ENCODE assay signal across 9 cellular contexts in the genomic region with DNA sequence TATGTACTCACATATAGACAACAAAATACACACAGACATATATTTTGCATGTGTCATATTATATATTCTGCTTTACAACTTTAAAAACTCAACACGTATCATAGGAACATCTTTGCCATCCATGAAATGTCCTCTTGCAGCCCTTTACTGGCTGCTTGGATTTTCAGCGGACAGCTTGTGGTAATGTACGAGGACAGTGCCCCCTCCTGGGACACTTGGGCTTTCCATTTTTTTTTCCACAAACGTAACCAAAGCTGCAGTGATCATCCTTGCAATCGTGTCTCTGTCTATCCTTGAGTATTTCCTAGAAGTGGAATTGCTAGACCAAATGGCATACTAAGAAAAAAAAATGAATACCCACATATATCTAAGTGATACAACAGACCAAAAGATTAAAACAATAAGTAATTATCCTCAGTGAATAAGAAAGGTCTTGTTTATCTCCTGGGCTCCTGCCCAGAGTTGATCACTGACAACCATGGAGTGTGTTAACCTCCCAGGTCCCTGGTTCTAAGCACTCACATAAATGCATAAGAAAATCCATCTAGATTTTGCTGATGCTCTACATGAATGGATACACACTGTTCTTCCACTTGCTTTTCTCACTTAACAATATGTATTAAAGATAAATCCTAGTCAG. TPM values are rescaled to one million over a fixed set of nuclear protein-coding genes. Genes with fewer than 3 reads are reported as not detected.
DNase-seq lines count a peak whose midpoint lies in the region; ATAC-seq and TF ChIP-seq lines count a peak whose summit lies in the region.
"Had no signal": no experiment of that assay in that cellular context is flagged by ENCODE, and none has a peak within 500 bp of the region (broad histone marks: within the 10 kb centered on the region; RNA-seq: fewer than 3 reads in every experiment).

No MANE protein-coding gene starts in this region.

- no peaks in the 10 kb centered on the region for H3K79me2 ChIP-seq in osteoblast (ENCODE audit: insufficient read depth, low read length)

- DNase-seq in AML-193 (lab: John Stamatoyannopoulos, UW) (peak; percentile 35 to 51), SJCRH30 (peak; percentile 48 to 74), fibroblast of mammary gland (ENCODE audit: low read depth) (peak; percentile 73), osteoblast (ENCODE audit: insufficient read length, low spot score, missing footprints) (peak; percentile 88), GM19240 (ENCODE audit: insufficient read length, low spot score) (no peak)
- no peak for DNase-seq in stimulated activated naive CD4-positive, alpha-beta T cell (lab: John Stamatoyannopoulos, UW)

- POLR2A ChIA-PET in HEK293 (lab: Yijun Ruan, JAX): no interaction called here

- no peak overlapping the region for H3K4me2 ChIP-seq in osteoblast (ENCODE audit: insufficient read depth, low read length)

- no peak overlapping the region for H3K4me3 Mint-ChIP-seq in activated T-helper 17 cell treated with anti-CD3 and anti-CD28 coated beads, Interleukin-2, amount 50 U/mL, for 72 hours
- H3K4me3 Mint-ChIP-seq: memory B cell had no signal

- no peaks in the 10 kb centered on the region for H3K27me3 ChIP-seq in SJCRH30
- H3K27me3 ChIP-seq in osteoblast (ENCODE audit: insufficient read depth, low read length): peaks cover 4% of the 10 kb centered on the region

- H3K4me3 ChIP-seq in HEK293 (ENCODE audit: low read depth, low read length) (no peak overlapping the region), SJCRH30 (no peak overlapping the region), fibroblast of mammary gland (ENCODE audit: control insufficient read depth, low read depth, low read length) (no peak overlapping the region), osteoblast (ENCODE audit: insufficient read depth, low read length) (no peak overlapping the region)

- H4K20me1 ChIP-seq in osteoblast (ENCODE audit: insufficient read depth, low read length): no peaks in the 10 kb centered on the region

- CTCF ChIA-PET in HEK293 (lab: Yijun Ruan, JAX): interaction anchor here (0.5 to 1.5 kb wide), 10 partner anchors 9 to 767 kb away, joined by 3 to 6 read pairs (median 3); no protein-coding TSS in a partner anchor

- no peaks in the 10 kb centered on the region for H3K9me3 Mint-ChIP-seq in activated T-helper 17 cell treated with anti-CD3 and anti-CD28 coated beads, Interleukin-2, amount 50 U/mL, for 72 hours

- H3K4me1 Mint-ChIP-seq in activated T-helper 17 cell treated with anti-CD3 and anti-CD28 coated beads, Interleukin-2, amount 50 U/mL, for 72 hours: no peaks in the 10 kb centered on the region

- H3K36me3 ChIP-seq in HEK293 (ENCODE audit: control insufficient read depth in 2 of 2, insufficient read depth in 1 of 2, low read length in 2 of 2) (no peaks in the 10 kb centered on the region), SJCRH30 (no peaks in the 10 kb centered on the region), osteoblast (ENCODE audit: insufficient read depth, low read length) (no peaks in the 10 kb centered on the region)

- TF ChIP-seq CTCF in HEK293 (tag by site-specific recombination; IDR thresholded peaks at IDR 0.05) (peak; percentile 29), fibroblast of mammary gland (conservative IDR thresholded peaks at IDR 0.05; ENCODE audit: control insufficient read depth, insufficient read depth, low read depth, low read length) (peak; percentile 80), osteoblast (IDR thresholded peaks at IDR 0.05; ENCODE audit: extremely low read depth, low read depth, low read length) (peak; percentile 82)

- peaks cover 24% of the 10 kb centered on the region for H3K27me3 Mint-ChIP-seq in activated T-helper 17 cell treated with anti-CD3 and anti-CD28 coated beads, Interleukin-2, amount 50 U/mL, for 72 hours

- ATAC-seq in activated T-helper 17 cell treated with anti-CD3 and anti-CD28 coated beads, Interleukin-2, amount 50 U/mL, for 72 hours (replicated peaks): no peak

- H3K4me1 ChIP-seq in HEK293 (ENCODE audit: control insufficient read depth, insufficient read depth, low read length) (no peaks in the 10 kb centered on the region), SJCRH30 (no peaks in the 10 kb centered on the region), osteoblast (ENCODE audit: insufficient read depth, low read length) (no peaks in the 10 kb centered on the region)

- H3K36me3 Mint-ChIP-seq in activated T-helper 17 cell treated with anti-CD3 and anti-CD28 coated beads, Interleukin-2, amount 50 U/mL, for 72 hours (ENCODE audit: low read depth): no peaks in the 10 kb centered on the region
- H3K36me3 Mint-ChIP-seq: memory B cell had no signal

- H3K27ac Mint-ChIP-seq in activated T-helper 17 cell treated with anti-CD3 and anti-CD28 coated beads, Interleukin-2, amount 50 U/mL, for 72 hours: no peak overlapping the region
- H3K27ac Mint-ChIP-seq: memory B cell had no signal

- no peak overlapping the region for H3K27ac ChIP-seq in HEK293 (ENCODE audit: extremely low read depth, low read depth, low read length)
- no peak overlapping the region for H3K27ac ChIP-seq in SJCRH30
- no peak overlapping the region for H3K27ac ChIP-seq in osteoblast (ENCODE audit: low read depth, low read length)

- no peak overlapping the region for H2AFZ ChIP-seq in osteoblast (ENCODE audit: low read length)

- H3K9me3 ChIP-seq in HEK293 (ENCODE audit: control insufficient read depth, insufficient read depth, low read depth, low read length): no peaks in the 10 kb centered on the region
- no peaks in the 10 kb centered on the region for H3K9me3 ChIP-seq in SJCRH30 (replicated peaks)
- H3K9me3 ChIP-seq in osteoblast (ENCODE audit: low read depth, low read length): no peaks in the 10 kb centered on the region

TF ChIP-seq in HEK293, 187 proteins besides CTCF, POLR2A, EP300 and RAD21:
- no peak for TF ChIP-seq ATF2 (tag by site-specific recombination; IDR thresholded peaks at IDR 0.05; ENCODE audit: low read depth)
- peak; percentile 78 for TF ChIP-seq ZNF654 (tag by site-specific recombination; IDR thresholded peaks at IDR 0.05; ENCODE audit: low read depth)
- TF ChIP-seq GLI4 (tag by site-specific recombination; IDR thresholded peaks at IDR 0.05): no peak
- TF ChIP-seq, protein P1, sequence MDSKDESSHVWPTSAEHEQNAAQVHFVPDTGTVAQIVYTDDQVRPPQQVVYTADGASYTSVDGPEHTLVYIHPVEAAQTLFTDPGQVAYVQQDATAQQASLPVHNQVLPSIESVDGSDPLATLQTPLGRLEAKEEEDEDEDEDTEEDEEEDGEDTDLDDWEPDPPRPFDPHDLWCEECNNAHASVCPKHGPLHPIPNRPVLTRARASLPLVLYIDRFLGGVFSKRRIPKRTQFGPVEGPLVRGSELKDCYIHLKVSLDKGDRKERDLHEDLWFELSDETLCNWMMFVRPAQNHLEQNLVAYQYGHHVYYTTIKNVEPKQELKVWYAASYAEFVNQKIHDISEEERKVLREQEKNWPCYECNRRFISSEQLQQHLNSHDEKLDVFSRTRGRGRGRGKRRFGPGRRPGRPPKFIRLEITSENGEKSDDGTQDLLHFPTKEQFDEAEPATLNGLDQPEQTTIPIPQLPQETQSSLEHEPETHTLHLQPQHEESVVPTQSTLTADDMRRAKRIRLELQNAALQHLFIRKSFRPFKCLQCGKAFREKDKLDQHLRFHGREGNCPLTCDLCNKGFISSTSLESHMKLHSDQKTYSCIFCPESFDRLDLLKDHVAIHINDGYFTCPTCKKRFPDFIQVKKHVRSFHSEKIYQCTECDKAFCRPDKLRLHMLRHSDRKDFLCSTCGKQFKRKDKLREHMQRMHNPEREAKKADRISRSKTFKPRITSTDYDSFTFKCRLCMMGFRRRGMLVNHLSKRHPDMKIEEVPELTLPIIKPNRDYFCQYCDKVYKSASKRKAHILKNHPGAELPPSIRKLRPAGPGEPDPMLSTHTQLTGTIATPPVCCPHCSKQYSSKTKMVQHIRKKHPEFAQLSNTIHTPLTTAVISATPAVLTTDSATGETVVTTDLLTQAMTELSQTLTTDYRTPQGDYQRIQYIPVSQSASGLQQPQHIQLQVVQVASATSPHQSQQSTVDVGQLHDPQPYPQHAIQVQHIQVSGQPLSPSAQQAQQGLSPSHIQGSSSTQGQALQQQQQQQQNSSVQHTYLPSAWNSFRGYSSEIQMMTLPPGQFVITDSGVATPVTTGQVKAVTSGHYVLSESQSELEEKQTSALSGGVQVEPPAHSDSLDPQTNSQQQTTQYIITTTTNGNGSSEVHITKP (tag by site-specific recombination; IDR thresholded peaks at IDR 0.05): no peak

RNA-seq across cellular contexts. Expression of gene BPI, which starts 18.1 kb away (rescaled TPM):
- total RNA-seq in SJCRH30 (2014; rRNA removed; shearing (Covaris generic)): 0.06 TPM in 1 of 2 replicates, not detected in the other
- under 0.01 TPM in 1 of 2 replicates, not detected in the other for total RNA-seq in osteoblast
- not detected for total RNA-seq in activated T-helper 17 cell treated with anti-CD3 and anti-CD28 coated beads, Interleukin-2, amount 50 U/mL, for 72 hours

RNA-seq across cellular contexts. Expression of gene LBP, which starts 24.2 kb away (rescaled TPM):
- total RNA-seq in SJCRH30 (2014; rRNA removed; shearing (Covaris generic)): not detected in 2 replicates
- total RNA-seq in osteoblast: 1.8 and 2.9 TPM in 2 replicates
- total RNA-seq in activated T-helper 17 cell treated with anti-CD3 and anti-CD28 coated beads, Interleukin-2, amount 50 U/mL, for 72 hours: not detected

Comparison
In these comparisons a context has a peak if more than half of its experiments do, and no peak if none do; other contexts are left out.
1. DNase-seq: peak in AML-193 (2 of 2), SJCRH30 (2 of 2), fibroblast of mammary gland (single experiment) and osteoblast (single experiment); none in GM19240 (single experiment) and stimulated activated naive CD4-positive, alpha-beta T cell (0 of 6).
2. CTCF ChIP-seq: peak in every context shown above with its lines; median percentile 82 in osteoblast; 80 in fibroblast of mammary gland; 29 in HEK293.